Comparison of ENCODE assay signal across 18 cellular contexts in genomic region chr1:218362418-218363076, GRCh38. TPM values are rescaled to one million over a fixed set of nuclear protein-coding genes. Genes with fewer than 3 reads are reported as not detected.
"Had no signal": no experiment of that assay in that cellular context is flagged by ENCODE, and none has a peak within 500 bp of the region (broad histone marks: within the 10 kb centered on the region; RNA-seq: fewer than 3 reads in every experiment).

No MANE protein-coding gene starts in this region.

- H3K27ac ChIP-seq: prostate gland, transverse colon, vagina had no signal

- H3K36me3 ChIP-seq: prostate gland, transverse colon, vagina had no signal

- H3K36me3 Mint-ChIP-seq: naive thymus-derived CD8-positive, alpha-beta T cell; stimulated activated naive B cell treated with anti-CD40 and anti-IgM and Interleukin-4, amounts not matched to agents 10 μg/mL and 1 μg/mL and 100 μg/mL, for 72 hours had no signal

- H3K27me3 ChIP-seq: transverse colon, vagina had no signal

- ATAC-seq: activated naive CD8-positive, alpha-beta T cell treated with anti-CD3 and anti-CD28 coated beads, Interleukin-2, amount 50 U/mL, for 24 hours; left lobe of liver; naive thymus-derived CD8-positive, alpha-beta T cell; sciatic nerve; stimulated activated naive B cell treated with anti-CD40 and anti-IgM and Interleukin-4, amounts not matched to agents 10 μg/mL and 1 μg/mL and 100 μg/mL, for 72 hours had no signal

- H3K4me3 Mint-ChIP-seq: activated B cell treated with CpG ODN at 0.5 μM for 24 hours; activated naive CD4-positive, alpha-beta T cell treated with anti-CD3 and anti-CD28 coated beads for 36 hours; activated naive CD8-positive, alpha-beta T cell treated with anti-CD3 and anti-CD28 coated beads, Interleukin-2, amount 50 U/mL, for 24 hours; naive thymus-derived CD8-positive, alpha-beta T cell; stimulated activated naive B cell treated with anti-CD40 and anti-IgM and Interleukin-4, amounts not matched to agents 10 μg/mL and 1 μg/mL and 100 μg/mL, for 72 hours; T-helper 2 cell treated with Interferon-gamma antibody and Interleukin-4, amounts not matched to agents 5 μg/mL and 100 μg/mL, for 36 hours had no signal

- H3K4me1 ChIP-seq: prostate gland had no signal

- H3K9me3 Mint-ChIP-seq: activated naive CD4-positive, alpha-beta T cell treated with anti-CD3 and anti-CD28 coated beads for 36 hours; activated naive CD8-positive, alpha-beta T cell treated with anti-CD3 and anti-CD28 coated beads, Interleukin-2, amount 50 U/mL, for 24 hours; naive thymus-derived CD8-positive, alpha-beta T cell; stimulated activated naive B cell treated with anti-CD40 and anti-IgM and Interleukin-4, amounts not matched to agents 10 μg/mL and 1 μg/mL and 100 μg/mL, for 72 hours; T-helper 2 cell treated with Interferon-gamma antibody and Interleukin-4, amounts not matched to agents 5 μg/mL and 100 μg/mL, for 36 hours had no signal

- H3K4me1 Mint-ChIP-seq: activated B cell treated with CpG ODN at 0.5 μM for 24 hours; activated naive CD8-positive, alpha-beta T cell treated with anti-CD3 and anti-CD28 coated beads, Interleukin-2, amount 50 U/mL, for 24 hours; naive thymus-derived CD8-positive, alpha-beta T cell; stimulated activated naive B cell treated with anti-CD40 and anti-IgM and Interleukin-4, amounts not matched to agents 10 μg/mL and 1 μg/mL and 100 μg/mL, for 72 hours had no signal

- H3K9me3 ChIP-seq: prostate gland, transverse colon, vagina had no signal

- H3K4me3 ChIP-seq: prostate gland, transverse colon, vagina had no signal

- DNase-seq: activated B cell treated with CpG ODN at 0.5 μM for 24 hours; activated CD4-positive, alpha-beta T cell treated with anti-CD3 and anti-CD28 coated beads, Interleukin-2, amount 50 U/mL, for 1 hour; activated naive CD4-positive, alpha-beta T cell treated with anti-CD3 and anti-CD28 coated beads for 36 hours; activated naive CD8-positive, alpha-beta T cell treated with anti-CD3 and anti-CD28 coated beads, Interleukin-2, amount 50 U/mL, for 24 hours; aorta; erythroblast; hippocampal formation; naive thymus-derived CD8-positive, alpha-beta T cell; stimulated activated CD4-positive, alpha-beta T cell treated with anti-CD3 and anti-CD28 coated beads, Interleukin-2, amount 100 ng/mL, for 48 hours; stimulated activated naive B cell treated with anti-CD40 and anti-IgM and Interleukin-4, amounts not matched to agents 10 μg/mL and 1 μg/mL and 100 μg/mL, for 72 hours; substantia nigra; transverse colon had no signal

- H3K27me3 Mint-ChIP-seq: activated B cell treated with CpG ODN at 0.5 μM for 24 hours; naive thymus-derived CD8-positive, alpha-beta T cell; stimulated activated naive B cell treated with anti-CD40 and anti-IgM and Interleukin-4, amounts not matched to agents 10 μg/mL and 1 μg/mL and 100 μg/mL, for 72 hours had no signal

- H3K27ac Mint-ChIP-seq: activated B cell treated with CpG ODN at 0.5 μM for 24 hours; activated naive CD4-positive, alpha-beta T cell treated with anti-CD3 and anti-CD28 coated beads for 36 hours; activated naive CD8-positive, alpha-beta T cell treated with anti-CD3 and anti-CD28 coated beads, Interleukin-2, amount 50 U/mL, for 24 hours; naive thymus-derived CD8-positive, alpha-beta T cell; stimulated activated naive B cell treated with anti-CD40 and anti-IgM and Interleukin-4, amounts not matched to agents 10 μg/mL and 1 μg/mL and 100 μg/mL, for 72 hours; T-helper 2 cell treated with Interferon-gamma antibody and Interleukin-4, amounts not matched to agents 5 μg/mL and 100 μg/mL, for 36 hours had no signal

RNA-seq across cellular contexts. Expression of gene TGFB2, which starts 17.4 kb away (rescaled TPM):
- total RNA-seq: activated CD8-positive, alpha-beta memory T cell treated with anti-CD3 and anti-CD28 coated beads for 36 hours had no signal
- polyA plus RNA-seq: naive thymus-derived CD8-positive, alpha-beta T cell had no signal
